Comparison of ENCODE assay signal across 2 cellular contexts in the genomic region with DNA sequence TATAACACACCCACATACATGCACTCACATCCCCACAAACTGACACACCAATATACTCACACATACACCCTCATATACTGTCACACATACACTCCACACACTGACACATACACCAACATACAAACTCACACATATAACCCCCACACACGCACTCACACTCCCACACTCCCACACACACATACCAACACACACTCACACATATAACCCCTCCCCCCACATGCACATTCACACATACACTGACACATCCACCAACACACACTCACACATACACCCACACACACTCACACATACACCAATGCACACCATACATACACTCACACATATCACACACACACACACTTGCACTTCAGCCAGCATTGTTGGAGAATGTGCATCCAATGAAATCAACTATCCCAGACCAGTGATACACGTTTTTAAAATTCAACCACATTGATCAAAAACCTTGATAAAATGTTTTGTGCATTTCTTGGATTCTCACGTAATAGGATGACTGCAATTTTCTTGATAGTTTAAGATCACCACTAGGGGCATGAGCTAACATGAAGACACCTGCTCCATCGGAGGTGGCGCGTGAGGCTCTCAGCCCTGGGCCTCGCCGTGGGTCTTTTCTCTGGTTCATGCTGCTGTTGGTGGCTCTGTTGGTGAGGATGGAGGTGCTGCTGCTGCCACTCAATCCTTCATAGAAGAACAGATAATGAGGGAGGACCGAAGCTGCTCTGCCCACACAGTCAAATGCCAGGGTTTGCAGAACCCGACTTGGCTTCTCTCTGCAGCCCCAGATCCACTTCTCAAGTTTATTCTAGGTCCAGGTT.
TF ChIP-seq lines count a peak whose summit lies in the region.

No MANE protein-coding gene starts in this region.

TF ChIP-seq in GM23338, 12 proteins besides CTCF, POLR2A, EP300 and RAD21:
- TF ChIP-seq, protein P1, sequence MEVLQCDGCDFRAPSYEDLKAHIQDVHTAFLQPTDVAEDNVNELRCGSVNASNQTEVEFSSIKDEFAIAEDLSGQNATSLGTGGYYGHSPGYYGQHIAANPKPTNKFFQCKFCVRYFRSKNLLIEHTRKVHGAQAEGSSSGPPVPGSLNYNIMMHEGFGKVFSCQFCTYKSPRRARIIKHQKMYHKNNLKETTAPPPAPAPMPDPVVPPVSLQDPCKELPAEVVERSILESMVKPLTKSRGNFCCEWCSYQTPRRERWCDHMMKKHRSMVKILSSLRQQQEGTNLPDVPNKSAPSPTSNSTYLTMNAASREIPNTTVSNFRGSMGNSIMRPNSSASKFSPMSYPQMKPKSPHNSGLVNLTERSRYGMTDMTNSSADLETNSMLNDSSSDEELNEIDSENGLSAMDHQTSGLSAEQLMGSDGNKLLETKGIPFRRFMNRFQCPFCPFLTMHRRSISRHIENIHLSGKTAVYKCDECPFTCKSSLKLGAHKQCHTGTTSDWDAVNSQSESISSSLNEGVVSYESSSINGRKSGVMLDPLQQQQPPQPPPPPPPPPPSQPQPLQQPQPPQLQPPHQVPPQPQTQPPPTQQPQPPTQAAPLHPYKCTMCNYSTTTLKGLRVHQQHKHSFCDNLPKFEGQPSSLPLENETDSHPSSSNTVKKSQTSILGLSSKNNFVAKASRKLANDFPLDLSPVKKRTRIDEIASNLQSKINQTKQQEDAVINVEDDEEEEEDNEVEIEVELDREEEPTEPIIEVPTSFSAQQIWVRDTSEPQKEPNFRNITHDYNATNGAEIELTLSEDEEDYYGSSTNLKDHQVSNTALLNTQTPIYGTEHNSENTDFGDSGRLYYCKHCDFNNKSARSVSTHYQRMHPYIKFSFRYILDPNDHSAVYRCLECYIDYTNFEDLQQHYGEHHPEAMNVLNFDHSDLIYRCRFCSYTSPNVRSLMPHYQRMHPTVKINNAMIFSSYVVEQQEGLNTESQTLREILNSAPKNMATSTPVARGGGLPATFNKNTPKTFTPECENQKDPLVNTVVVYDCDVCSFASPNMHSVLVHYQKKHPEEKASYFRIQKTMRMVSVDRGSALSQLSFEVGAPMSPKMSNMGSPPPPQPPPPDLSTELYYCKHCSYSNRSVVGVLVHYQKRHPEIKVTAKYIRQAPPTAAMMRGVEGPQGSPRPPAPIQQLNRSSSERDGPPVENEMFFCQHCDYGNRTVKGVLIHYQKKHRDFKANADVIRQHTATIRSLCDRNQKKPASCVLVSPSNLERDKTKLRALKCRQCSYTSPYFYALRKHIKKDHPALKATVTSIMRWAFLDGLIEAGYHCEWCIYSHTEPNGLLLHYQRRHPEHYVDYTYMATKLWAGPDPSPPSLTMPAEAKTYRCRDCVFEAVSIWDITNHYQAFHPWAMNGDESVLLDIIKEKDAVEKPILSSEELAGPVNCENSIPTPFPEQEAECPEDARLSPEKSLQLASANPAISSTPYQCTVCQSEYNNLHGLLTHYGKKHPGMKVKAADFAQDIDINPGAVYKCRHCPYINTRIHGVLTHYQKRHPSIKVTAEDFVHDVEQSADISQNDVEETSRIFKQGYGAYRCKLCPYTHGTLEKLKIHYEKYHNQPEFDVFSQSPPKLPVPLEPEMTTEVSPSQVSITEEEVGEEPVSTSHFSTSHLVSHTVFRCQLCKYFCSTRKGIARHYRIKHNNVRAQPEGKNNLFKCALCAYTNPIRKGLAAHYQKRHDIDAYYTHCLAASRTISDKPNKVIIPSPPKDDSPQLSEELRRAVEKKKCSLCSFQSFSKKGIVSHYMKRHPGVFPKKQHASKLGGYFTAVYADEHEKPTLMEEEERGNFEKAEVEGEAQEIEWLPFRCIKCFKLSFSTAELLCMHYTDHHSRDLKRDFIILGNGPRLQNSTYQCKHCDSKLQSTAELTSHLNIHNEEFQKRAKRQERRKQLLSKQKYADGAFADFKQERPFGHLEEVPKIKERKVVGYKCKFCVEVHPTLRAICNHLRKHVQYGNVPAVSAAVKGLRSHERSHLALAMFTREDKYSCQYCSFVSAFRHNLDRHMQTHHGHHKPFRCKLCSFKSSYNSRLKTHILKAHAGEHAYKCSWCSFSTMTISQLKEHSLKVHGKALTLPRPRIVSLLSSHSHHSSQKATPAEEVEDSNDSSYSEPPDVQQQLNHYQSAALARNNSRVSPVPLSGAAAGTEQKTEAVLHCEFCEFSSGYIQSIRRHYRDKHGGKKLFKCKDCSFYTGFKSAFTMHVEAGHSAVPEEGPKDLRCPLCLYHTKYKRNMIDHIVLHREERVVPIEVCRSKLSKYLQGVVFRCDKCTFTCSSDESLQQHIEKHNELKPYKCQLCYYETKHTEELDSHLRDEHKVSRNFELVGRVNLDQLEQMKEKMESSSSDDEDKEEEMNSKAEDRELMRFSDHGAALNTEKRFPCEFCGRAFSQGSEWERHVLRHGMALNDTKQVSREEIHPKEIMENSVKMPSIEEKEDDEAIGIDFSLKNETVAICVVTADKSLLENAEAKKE (CRISPR knock-in tag; IDR thresholded peaks at IDR 0.05): no peak
- TF ChIP-seq EZH2phosphoT487 (IDR thresholded peaks at IDR 0.05; ENCODE audit: unreplicated experiment) (no peak), CREB1 (CRISPR knock-in tag; IDR thresholded peaks at IDR 0.05; ENCODE audit: low read depth) (no peak), NANOG (IDR thresholded peaks at IDR 0.05; ENCODE audit: borderline replicate concordance) (no peak), STAT1 (IDR thresholded peaks at IDR 0.05; ENCODE audit: unreplicated experiment) (no peak), POLR2AphosphoS5 (IDR thresholded peaks at IDR 0.05; ENCODE audit: low read depth) (no peak)
- TF ChIP-seq, protein P2, sequence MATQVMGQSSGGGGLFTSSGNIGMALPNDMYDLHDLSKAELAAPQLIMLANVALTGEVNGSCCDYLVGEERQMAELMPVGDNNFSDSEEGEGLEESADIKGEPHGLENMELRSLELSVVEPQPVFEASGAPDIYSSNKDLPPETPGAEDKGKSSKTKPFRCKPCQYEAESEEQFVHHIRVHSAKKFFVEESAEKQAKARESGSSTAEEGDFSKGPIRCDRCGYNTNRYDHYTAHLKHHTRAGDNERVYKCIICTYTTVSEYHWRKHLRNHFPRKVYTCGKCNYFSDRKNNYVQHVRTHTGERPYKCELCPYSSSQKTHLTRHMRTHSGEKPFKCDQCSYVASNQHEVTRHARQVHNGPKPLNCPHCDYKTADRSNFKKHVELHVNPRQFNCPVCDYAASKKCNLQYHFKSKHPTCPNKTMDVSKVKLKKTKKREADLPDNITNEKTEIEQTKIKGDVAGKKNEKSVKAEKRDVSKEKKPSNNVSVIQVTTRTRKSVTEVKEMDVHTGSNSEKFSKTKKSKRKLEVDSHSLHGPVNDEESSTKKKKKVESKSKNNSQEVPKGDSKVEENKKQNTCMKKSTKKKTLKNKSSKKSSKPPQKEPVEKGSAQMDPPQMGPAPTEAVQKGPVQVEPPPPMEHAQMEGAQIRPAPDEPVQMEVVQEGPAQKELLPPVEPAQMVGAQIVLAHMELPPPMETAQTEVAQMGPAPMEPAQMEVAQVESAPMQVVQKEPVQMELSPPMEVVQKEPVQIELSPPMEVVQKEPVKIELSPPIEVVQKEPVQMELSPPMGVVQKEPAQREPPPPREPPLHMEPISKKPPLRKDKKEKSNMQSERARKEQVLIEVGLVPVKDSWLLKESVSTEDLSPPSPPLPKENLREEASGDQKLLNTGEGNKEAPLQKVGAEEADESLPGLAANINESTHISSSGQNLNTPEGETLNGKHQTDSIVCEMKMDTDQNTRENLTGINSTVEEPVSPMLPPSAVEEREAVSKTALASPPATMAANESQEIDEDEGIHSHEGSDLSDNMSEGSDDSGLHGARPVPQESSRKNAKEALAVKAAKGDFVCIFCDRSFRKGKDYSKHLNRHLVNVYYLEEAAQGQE (IDR thresholded peaks at IDR 0.05; ENCODE audit: unreplicated experiment): no peak
TF ChIP-seq in GM23338: peak in this region for 0.

TF ChIP-seq in WTC11, 78 proteins besides CTCF, POLR2A, EP300 and RAD21 (continued from another document):
- TF ChIP-seq, protein P3, sequence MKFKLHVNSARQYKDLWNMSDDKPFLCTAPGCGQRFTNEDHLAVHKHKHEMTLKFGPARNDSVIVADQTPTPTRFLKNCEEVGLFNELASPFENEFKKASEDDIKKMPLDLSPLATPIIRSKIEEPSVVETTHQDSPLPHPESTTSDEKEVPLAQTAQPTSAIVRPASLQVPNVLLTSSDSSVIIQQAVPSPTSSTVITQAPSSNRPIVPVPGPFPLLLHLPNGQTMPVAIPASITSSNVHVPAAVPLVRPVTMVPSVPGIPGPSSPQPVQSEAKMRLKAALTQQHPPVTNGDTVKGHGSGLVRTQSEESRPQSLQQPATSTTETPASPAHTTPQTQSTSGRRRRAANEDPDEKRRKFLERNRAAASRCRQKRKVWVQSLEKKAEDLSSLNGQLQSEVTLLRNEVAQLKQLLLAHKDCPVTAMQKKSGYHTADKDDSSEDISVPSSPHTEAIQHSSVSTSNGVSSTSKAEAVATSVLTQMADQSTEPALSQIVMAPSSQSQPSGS (CRISPR knock-in tag; IDR thresholded peaks at IDR 0.05; ENCODE audit: borderline replicate concordance, low read depth): no peak
- TF ChIP-seq SOX15 (CRISPR knock-in tag; IDR thresholded peaks at IDR 0.05): no peak
- TF ChIP-seq TCF7 (CRISPR knock-in tag; IDR thresholded peaks at IDR 0.05; ENCODE audit: low read depth): no peak
- TF ChIP-seq MXD4 (CRISPR knock-in tag; IDR thresholded peaks at IDR 0.05; ENCODE audit: borderline replicate concordance): no peak
- TF ChIP-seq, protein P4, sequence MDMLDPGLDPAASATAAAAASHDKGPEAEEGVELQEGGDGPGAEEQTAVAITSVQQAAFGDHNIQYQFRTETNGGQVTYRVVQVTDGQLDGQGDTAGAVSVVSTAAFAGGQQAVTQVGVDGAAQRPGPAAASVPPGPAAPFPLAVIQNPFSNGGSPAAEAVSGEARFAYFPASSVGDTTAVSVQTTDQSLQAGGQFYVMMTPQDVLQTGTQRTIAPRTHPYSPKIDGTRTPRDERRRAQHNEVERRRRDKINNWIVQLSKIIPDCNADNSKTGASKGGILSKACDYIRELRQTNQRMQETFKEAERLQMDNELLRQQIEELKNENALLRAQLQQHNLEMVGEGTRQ (CRISPR knock-in tag; IDR thresholded peaks at IDR 0.05): no peak
